In genomic region chr19:33238750-33239149, GRCh38 we compare ENCODE assay signal across 40 cellular contexts. TPM values are rescaled to one million over a fixed set of nuclear protein-coding genes. Genes with fewer than 3 reads are reported as not detected.
"Had no signal": no experiment of that assay in that cellular context is flagged by ENCODE, and none has a peak within 500 bp of the region (broad histone marks: within the 10 kb centered on the region; RNA-seq: fewer than 3 reads in every experiment).

No MANE protein-coding gene starts in this region.

- H3K9ac ChIP-seq: KMS-11 had no signal

- H3K9me3 Mint-ChIP-seq: activated B cell treated with CpG ODN at 0.5 μM for 24 hours; activated CD4-positive, alpha-beta memory T cell treated with anti-CD3 and anti-CD28 coated beads, Interleukin-2, amount 10 ng/mL, durations not matched to agents 7 days and 5 days; activated naive CD4-positive, alpha-beta T cell treated with anti-CD3 and anti-CD28 coated beads, Interleukin-2, amount 10 ng/mL, durations not matched to agents 7 days and 5 days; activated naive CD8-positive, alpha-beta T cell treated with anti-CD3 and anti-CD28 coated beads, Interleukin-2, amount 50 U/mL, for 24 hours; brain; T-cell had no signal

- H3K9me3 ChIP-seq: Peyer's patch had no signal

- ATAC-seq: activated CD8-positive, alpha-beta memory T cell treated with anti-CD3 and anti-CD28 coated beads, Interleukin-2, amount 10 ng/mL, durations not matched to agents 7 days and 5 days; activated naive CD8-positive, alpha-beta T cell treated with anti-CD3 and anti-CD28 coated beads, Interleukin-2, amount 50 U/mL, for 24 hours; PC-3; SK-N-SH treated with all-trans-retinoic acid at 6 μM for 48 hours; T-cell had no signal

- H3K36me3 Mint-ChIP-seq: activated CD8-positive, alpha-beta memory T cell treated with anti-CD3 and anti-CD28 coated beads, Interleukin-2, amount 10 ng/mL, durations not matched to agents 7 days and 5 days; activated naive CD4-positive, alpha-beta T cell treated with anti-CD3 and anti-CD28 coated beads, Interleukin-2, amount 10 ng/mL, durations not matched to agents 7 days and 5 days; activated naive CD8-positive, alpha-beta T cell; brain; T-cell had no signal

- H3K27ac ChIP-seq: KMS-11, Peyer's patch, VCaP had no signal

- H3K4me1 Mint-ChIP-seq: activated naive CD4-positive, alpha-beta T cell treated with anti-CD3 and anti-CD28 coated beads, Interleukin-2, amount 10 ng/mL, durations not matched to agents 7 days and 5 days; brain had no signal

- DNase-seq: activated B cell treated with CpG ODN at 0.5 μM for 24 hours; activated CD4-positive, alpha-beta memory T cell treated with anti-CD3 and anti-CD28 coated beads, Interleukin-2, amount 10 ng/mL, durations not matched to agents 7 days and 5 days; activated CD4-positive, alpha-beta T cell treated with anti-CD3 and anti-CD28 coated beads for 1 hour; activated CD4-positive, alpha-beta T cell treated with anti-CD3 and anti-CD28 coated beads for 48 hours; activated CD8-positive, alpha-beta memory T cell treated with anti-CD3 and anti-CD28 coated beads for 24 hours; activated CD8-positive, alpha-beta memory T cell treated with anti-CD3 and anti-CD28 coated beads, Interleukin-2, amount 10 ng/mL, durations not matched to agents 7 days and 5 days; activated CD8-positive, alpha-beta memory T cell treated with anti-CD3 and anti-CD28 coated beads, Interleukin-2, amount 50 U/mL, for 48 hours; activated effector memory CD4-positive, alpha-beta T cell treated with Interleukin-2 at 50 U/mL for 16 hours; activated naive CD4-positive, alpha-beta T cell treated with anti-CD3 and anti-CD28 coated beads, Interleukin-2, amount 10 ng/mL, durations not matched to agents 7 days and 5 days; activated naive CD8-positive, alpha-beta T cell treated with anti-CD3 and anti-CD28 coated beads, Interleukin-2, amount 50 U/mL, for 24 hours; activated T-cell treated with anti-CD3 and anti-CD28 coated beads, Interleukin-2, amount 50 U/mL, for 48 hours; anterior cingulate cortex; MM.1S; MV-4-11; NCI-H1092 treated with DMSO at 0.1 percent for 48 hours; NCI-H1417; NCI-H146; NCI-H187; NCI-H2029 treated with DMSO at 0.1 percent for 48 hours; NCI-H2107; NCI-H2171; NCI-H510A; NCI-H526; NCI-H748 treated with DMSO at 0.1 percent for 48 hours; NK-92 treated with Interleukin-12 subunit alpha and Interleukin-12 subunit beta, amount 100 ng/mL, for 24 hours; PC-3; Peyer's patch; RPMI8226; SIG-M5; T-cell; T-helper 2 cell; T-helper 9 cell had no signal

- H3K4me3 ChIP-seq: Peyer's patch had no signal

- H3K36me3 ChIP-seq: Peyer's patch had no signal

- H3K27me3 ChIP-seq: Peyer's patch had no signal

- H3K4me2 ChIP-seq: KMS-11 had no signal

- H3K4me3 Mint-ChIP-seq: activated B cell treated with CpG ODN at 0.5 μM for 24 hours; activated CD4-positive, alpha-beta memory T cell treated with anti-CD3 and anti-CD28 coated beads, Interleukin-2, amount 10 ng/mL, durations not matched to agents 7 days and 5 days; activated CD8-positive, alpha-beta memory T cell treated with anti-CD3 and anti-CD28 coated beads, Interleukin-2, amount 10 ng/mL, durations not matched to agents 7 days and 5 days; activated naive CD4-positive, alpha-beta T cell treated with anti-CD3 and anti-CD28 coated beads, Interleukin-2, amount 10 ng/mL, durations not matched to agents 7 days and 5 days; activated naive CD8-positive, alpha-beta T cell; activated naive CD8-positive, alpha-beta T cell treated with anti-CD3 and anti-CD28 coated beads, Interleukin-2, amount 50 U/mL, for 24 hours; brain; T-cell had no signal

- H3K27ac Mint-ChIP-seq: activated B cell treated with CpG ODN at 0.5 μM for 24 hours; activated CD4-positive, alpha-beta memory T cell treated with anti-CD3 and anti-CD28 coated beads, Interleukin-2, amount 10 ng/mL, durations not matched to agents 7 days and 5 days; activated CD8-positive, alpha-beta memory T cell treated with anti-CD3 and anti-CD28 coated beads, Interleukin-2, amount 10 ng/mL, durations not matched to agents 7 days and 5 days; activated naive CD4-positive, alpha-beta T cell treated with anti-CD3 and anti-CD28 coated beads, Interleukin-2, amount 10 ng/mL, durations not matched to agents 7 days and 5 days; activated naive CD8-positive, alpha-beta T cell; activated naive CD8-positive, alpha-beta T cell treated with anti-CD3 and anti-CD28 coated beads, Interleukin-2, amount 50 U/mL, for 24 hours; brain had no signal

RNA-seq across cellular contexts. Expression of gene SLC7A10, which starts 13.1 kb away (rescaled TPM):
- total RNA-seq: activated B cell treated with CpG ODN at 0.5 μM for 24 hours; activated CD4-positive, alpha-beta memory T cell treated with anti-CD3 and anti-CD28 coated beads, Interleukin-2, amount 10 ng/mL, durations not matched to agents 7 days and 5 days; activated CD8-positive, alpha-beta memory T cell treated with anti-CD3 and anti-CD28 coated beads, Interleukin-2, amount 10 ng/mL, durations not matched to agents 7 days and 5 days; bronchial epithelial cell; LHCN-M2; PC-3; Peyer's patch; SK-MEL-5; T-cell had no signal

RNA-seq across cellular contexts. Expression of gene LRP3, which starts 44.6 kb away (rescaled TPM):
- total RNA-seq: activated B cell treated with CpG ODN at 0.5 μM for 24 hours; activated CD4-positive, alpha-beta memory T cell treated with anti-CD3 and anti-CD28 coated beads, Interleukin-2, amount 10 ng/mL, durations not matched to agents 7 days and 5 days had no signal
